In the genomic region with DNA sequence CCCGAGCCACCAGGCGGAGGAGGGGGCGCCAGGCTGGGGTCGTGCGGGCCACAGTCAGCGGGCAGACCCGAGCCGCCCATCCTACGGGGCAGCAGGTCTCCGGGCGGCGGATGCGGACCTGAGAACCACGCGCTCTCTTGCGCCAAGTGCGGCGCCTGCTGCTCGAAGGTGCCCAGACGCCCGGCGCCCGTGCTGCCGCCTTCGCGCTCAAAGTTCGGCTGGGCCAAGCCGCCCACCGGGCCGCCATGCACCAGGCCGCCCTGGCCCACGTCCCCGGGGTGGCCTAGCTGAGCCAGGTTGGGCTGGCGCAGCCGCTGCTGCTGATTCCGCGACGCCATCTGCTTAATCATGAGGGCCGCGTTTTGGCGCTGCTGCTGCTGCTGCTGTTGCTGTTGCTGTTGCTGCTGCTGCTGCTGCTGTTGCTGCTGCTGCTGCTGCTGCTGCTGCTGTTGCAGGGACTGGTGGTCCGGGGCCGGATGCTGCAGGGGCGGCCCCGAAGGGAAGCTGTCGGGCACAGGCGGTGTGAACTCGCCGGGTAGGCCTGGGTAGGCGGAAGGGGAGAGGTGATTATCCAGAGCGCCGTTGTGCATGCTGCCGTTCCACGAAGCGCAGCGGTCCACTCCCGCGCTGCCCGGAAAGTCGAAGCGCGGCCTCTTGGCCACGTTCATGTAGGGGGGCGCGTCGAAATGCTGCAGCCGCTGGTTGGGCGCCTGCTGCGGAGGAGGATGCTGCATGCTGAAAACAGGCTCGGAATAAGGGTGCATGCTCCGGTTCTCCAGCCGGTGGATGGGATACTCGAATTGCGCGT, we compare ENCODE assay signal across 10 cellular contexts. TPM values are rescaled to one million over a fixed set of nuclear protein-coding genes. Genes with fewer than 3 reads are reported as not detected.
DNase-seq lines count a peak whose midpoint lies in the region; ATAC-seq and TF ChIP-seq lines count a peak whose summit lies in the region.
"Had no signal": no experiment of that assay in that cellular context is flagged by ENCODE, and none has a peak within 500 bp of the region (broad histone marks: within the 10 kb centered on the region; RNA-seq: fewer than 3 reads in every experiment).

No MANE protein-coding gene starts in this region.

- peaks cover 7 to 8% of the 10 kb centered on the region in 2 donors for H3K4me1 Mint-ChIP-seq in effector memory CD8-positive, alpha-beta T cell (ENCODE audit: low read depth in 2 of 2)
- peaks cover 6 to 10% (median 10%) of the 10 kb centered on the region in 4 donors for H3K4me1 Mint-ChIP-seq in naive thymus-derived CD8-positive, alpha-beta T cell

- peaks cover 9% of the 10 kb centered on the region for H3K4me1 ChIP-seq in effector memory CD4-positive, alpha-beta T cell (ENCODE audit: control insufficient read depth, insufficient read depth, low read length, poor library complexity, severe bottlenecking)
- peaks cover 20% of the 10 kb centered on the region for H3K4me1 ChIP-seq in upper lobe of right lung

- H3K27me3 Mint-ChIP-seq in effector memory CD8-positive, alpha-beta T cell = peaks cover 0 to 7% of the 10 kb centered on the region in 2 donors
- peaks cover 0 to 7% (median 3%) of the 10 kb centered on the region in 5 donors for H3K27me3 Mint-ChIP-seq in naive thymus-derived CD8-positive, alpha-beta T cell

- TF ChIP-seq CTCF in upper lobe of right lung (IDR thresholded peaks at IDR 0.05) = no peak

- no peaks in the 10 kb centered on the region for H3K9me3 Mint-ChIP-seq in effector memory CD8-positive, alpha-beta T cell
- H3K9me3 Mint-ChIP-seq in naive thymus-derived CD8-positive, alpha-beta T cell = no peaks in the 10 kb centered on the region

- ATAC-seq in Right ventricle myocardium inferior (no peak), left ventricle myocardium superior (no peak), upper lobe of right lung (no peak)
- no peak for ATAC-seq in effector memory CD8-positive, alpha-beta T cell (replicated peaks)
- no peak for ATAC-seq in naive thymus-derived CD8-positive, alpha-beta T cell

- no peak overlapping the region for H3K4me3 ChIP-seq in effector memory CD4-positive, alpha-beta T cell (ENCODE audit: insufficient read depth, low read depth, low read length, poor library complexity, severe bottlenecking)
- no peak overlapping the region for H3K4me3 ChIP-seq in upper lobe of right lung

- intact Hi-C loops in Right ventricle myocardium inferior (cut with DNase I) (loop anchor here (10.0 kb wide), 1 partner anchor 284 kb away; no protein-coding TSS in a partner anchor), left ventricle myocardium superior (cut with micrococcal nuclease) (no loop called here), upper lobe of right lung (cut with DNase I) (no loop called here)

- H3K36me3 Mint-ChIP-seq in effector memory CD8-positive, alpha-beta T cell (ENCODE audit: insufficient read depth) = no peaks in the 10 kb centered on the region
- no peaks in the 10 kb centered on the region for H3K36me3 Mint-ChIP-seq in naive thymus-derived CD8-positive, alpha-beta T cell

- peak; percentile 72 for DNase-seq in Right ventricle myocardium inferior (ENCODE audit: missing footprints)
- no peak for DNase-seq in left ventricle myocardium superior
- no peak for DNase-seq in effector memory CD8-positive, alpha-beta T cell
- DNase-seq in naive thymus-derived CD8-positive, alpha-beta T cell = no peak
- no peak for DNase-seq in cerebellar nuclear complex (lab: John Stamatoyannopoulos, UW)
- DNase-seq in effector memory CD4-positive, alpha-beta T cell = no peak
- no peak for DNase-seq in C1 segment of cervical spinal cord (lab: John Stamatoyannopoulos, UW)
- no peak for DNase-seq in upper lobe of right lung
- DNase-seq: NCI-H1092, SW 1271 had no signal

- no peak overlapping the region for H3K27ac ChIP-seq in effector memory CD4-positive, alpha-beta T cell (ENCODE audit: insufficient read depth, low read length, poor library complexity, severe bottlenecking)
- H3K27ac ChIP-seq in upper lobe of right lung = no peak overlapping the region

- H3K36me3 ChIP-seq in effector memory CD4-positive, alpha-beta T cell (ENCODE audit: control insufficient read depth, insufficient read depth, low read length) = no peaks in the 10 kb centered on the region
- no peaks in the 10 kb centered on the region for H3K36me3 ChIP-seq in upper lobe of right lung

- H3K9me3 ChIP-seq in effector memory CD4-positive, alpha-beta T cell (ENCODE audit: control insufficient read depth, low read length) = no peaks in the 10 kb centered on the region
- no peaks in the 10 kb centered on the region for H3K9me3 ChIP-seq in upper lobe of right lung

- peak overlapping the region; percentile 42 to 45 for H3K4me3 Mint-ChIP-seq in effector memory CD8-positive, alpha-beta T cell
- peak overlapping the region in 6 of 10 donors; percentile 11 to 67 (median 48) for H3K4me3 Mint-ChIP-seq in naive thymus-derived CD8-positive, alpha-beta T cell

- POLR2A ChIA-PET in naive thymus-derived CD8-positive, alpha-beta T cell (lab: Charles Lee) = no interaction called here

- peaks cover 5% of the 10 kb centered on the region for H3K27me3 ChIP-seq in effector memory CD4-positive, alpha-beta T cell (replicated peaks; ENCODE audit: control insufficient read depth, insufficient read depth, low read length, poor library complexity, severe bottlenecking)
- H3K27me3 ChIP-seq in upper lobe of right lung = peaks cover 24% of the 10 kb centered on the region

- H3K27ac Mint-ChIP-seq in effector memory CD8-positive, alpha-beta T cell = no peak overlapping the region
- no peak overlapping the region for H3K27ac Mint-ChIP-seq in naive thymus-derived CD8-positive, alpha-beta T cell

RNA-seq across cellular contexts. Expression of a gene that starts 2.8 kb away (rescaled TPM):
- 5.3 TPM for total RNA-seq in Right ventricle myocardium inferior
- 5.3 TPM for total RNA-seq in left ventricle myocardium superior
- total RNA-seq in naive thymus-derived CD8-positive, alpha-beta T cell = under 1 TPM; 0.22 to 0.39 TPM
- polyA plus RNA-seq in naive thymus-derived CD8-positive, alpha-beta T cell = under 1 TPM in 1 of 3 donors, not detected in 2; 0.10 TPM
- total RNA-seq in upper lobe of right lung = 4.0 TPM
